In the genomic region with DNA sequence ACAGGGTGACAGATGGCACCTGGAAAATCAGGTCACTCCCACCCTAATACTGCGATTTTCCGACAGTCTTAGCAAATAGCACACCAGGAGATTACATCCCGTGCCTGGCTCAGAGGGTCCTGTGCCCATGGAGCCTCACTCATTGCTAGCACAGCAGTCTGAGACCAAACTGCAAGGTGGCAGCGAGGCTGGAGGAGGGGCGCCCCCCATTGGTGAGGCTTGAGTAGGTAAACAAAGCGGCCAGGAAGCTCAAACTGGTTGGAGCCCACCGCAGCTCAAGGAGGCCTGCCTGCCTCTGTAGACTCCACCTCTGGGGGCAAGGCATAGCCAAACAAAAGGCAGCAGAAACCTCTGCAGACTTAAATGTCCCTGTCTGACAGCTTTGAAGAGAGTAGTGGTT, we compare ENCODE assay signal across 4 cellular contexts. TPM values are rescaled to one million over a fixed set of nuclear protein-coding genes. Genes with fewer than 3 reads are reported as not detected.
"Had no signal": no experiment of that assay in that cellular context is flagged by ENCODE, and none has a peak within 500 bp of the region (broad histone marks: within the 10 kb centered on the region; RNA-seq: fewer than 3 reads in every experiment).

No MANE protein-coding gene starts in this region.

RNA-seq across cellular contexts. Expression of a gene that starts 29.1 kb away (rescaled TPM):
- total RNA-seq: activated CD8-positive, alpha-beta memory T cell treated with anti-CD3 and anti-CD28 coated beads, Interleukin-2, amount 10 ng/mL, durations not matched to agents 7 days and 5 days; activated naive CD8-positive, alpha-beta T cell treated with anti-CD3 and anti-CD28 coated beads, Interleukin-2, amount 10 ng/mL, durations not matched to agents 7 days and 5 days; cardiac muscle cell had no signal
- polyA plus RNA-seq: cardiac muscle cell, SK-N-SH had no signal
